21 cellular contexts compared by ENCODE assay signal in genomic region chr5:10649518-10650410, GRCh38.
DNase-seq lines count a peak whose midpoint lies in the region; ATAC-seq and TF ChIP-seq lines count a peak whose summit lies in the region.
"Had no signal": no experiment of that assay in that cellular context is flagged by ENCODE, and none has a peak within 500 bp of the region (broad histone marks: within the 10 kb centered on the region; RNA-seq: fewer than 3 reads in every experiment).

No MANE protein-coding gene starts in this region.

- no peak for DNase-seq in stimulated activated naive CD8-positive, alpha-beta T cell treated with anti-CD3 and anti-CD28 coated beads, Interleukin-15, amount 100 ng/mL, for 72 hours
- no peak for DNase-seq in stimulated activated naive CD8-positive, alpha-beta T cell treated with anti-CD3 and anti-CD28 coated beads, Interleukin-15, Interleukin-2, amounts not matched to agents 100 U/mL and 50 U/mL, for 24 hours
- peak; percentile 12 for DNase-seq in cerebellar cortex (ENCODE audit: low spot score)
- no peak for DNase-seq in left lobe of liver (ENCODE audit: low spot score)
- no peak for DNase-seq in upper lobe of right lung
- no peak for DNase-seq in activated CD4-positive, alpha-beta memory T cell treated with anti-CD3 and anti-CD28 coated beads for 36 hours
- DNase-seq in HFFc6: no peak
- DNase-seq: activated CD4-positive, alpha-beta T cell treated with anti-CD3 and anti-CD28 coated beads for 48 hours; activated gamma-delta T cell; amygdala; CD4-positive, alpha-beta memory T cell; foreskin melanocyte; left ventricle myocardium inferior; NCI-H1436 treated with DMSO at 0.1 percent for 48 hours; NCI-H82; occipital lobe; right cardiac atrium; T1000 had no signal

- H3K27ac ChIP-seq in upper lobe of right lung: no peak overlapping the region
- H3K27ac ChIP-seq: left ventricle myocardium inferior, Peyer's patch, SK-N-MC had no signal

- H3K4me3 Mint-ChIP-seq in stimulated activated naive CD8-positive, alpha-beta T cell treated with anti-CD3 and anti-CD28 coated beads, Interleukin-15, amount 100 ng/mL, for 72 hours: no peak overlapping the region
- no peak overlapping the region for H3K4me3 Mint-ChIP-seq in activated CD4-positive, alpha-beta memory T cell treated with anti-CD3 and anti-CD28 coated beads for 36 hours
- no peak overlapping the region for H3K4me3 Mint-ChIP-seq in HFFc6
- H3K4me3 Mint-ChIP-seq: CD4-positive, alpha-beta memory T cell had no signal

- H3K27me3 ChIP-seq in upper lobe of right lung: no peaks in the 10 kb centered on the region
- H3K27me3 ChIP-seq: Peyer's patch had no signal

- TF ChIP-seq CTCF in upper lobe of right lung (IDR thresholded peaks at IDR 0.05) (no peak), HFFc6 (IDR thresholded peaks at IDR 0.05) (no peak)

- ATAC-seq in stimulated activated naive CD8-positive, alpha-beta T cell treated with anti-CD3 and anti-CD28 coated beads, Interleukin-15, amount 100 ng/mL, for 72 hours: peak; percentile 79
- ATAC-seq in stimulated activated naive CD8-positive, alpha-beta T cell treated with anti-CD3 and anti-CD28 coated beads, Interleukin-15, Interleukin-2, amounts not matched to agents 100 U/mL and 50 U/mL, for 24 hours: no peak
- ATAC-seq in left lobe of liver (peak; percentile 22), upper lobe of right lung (peak; percentile 39), GM19452 (IDR thresholded peaks at IDR 0.05; ENCODE audit: unreplicated experiment) (no peak)

- H3K27me3 Mint-ChIP-seq in stimulated activated naive CD8-positive, alpha-beta T cell treated with anti-CD3 and anti-CD28 coated beads, Interleukin-15, amount 100 ng/mL, for 72 hours: peaks cover 10% of the 10 kb centered on the region
- H3K27me3 Mint-ChIP-seq in activated CD4-positive, alpha-beta memory T cell treated with anti-CD3 and anti-CD28 coated beads for 36 hours: no peaks in the 10 kb centered on the region
- no peaks in the 10 kb centered on the region; the same call in 1 of the 2 replicates for H3K27me3 Mint-ChIP-seq in HFFc6 (ENCODE audit: insufficient read depth)
- H3K27me3 Mint-ChIP-seq: CD4-positive, alpha-beta memory T cell had no signal

- no peaks in the 10 kb centered on the region for H3K9me3 ChIP-seq in upper lobe of right lung
- H3K9me3 ChIP-seq: left ventricle myocardium inferior, Peyer's patch had no signal

- no peaks in the 10 kb centered on the region for H3K9me3 Mint-ChIP-seq in stimulated activated naive CD8-positive, alpha-beta T cell treated with anti-CD3 and anti-CD28 coated beads, Interleukin-15, amount 100 ng/mL, for 72 hours
- no peaks in the 10 kb centered on the region for H3K9me3 Mint-ChIP-seq in activated CD4-positive, alpha-beta memory T cell treated with anti-CD3 and anti-CD28 coated beads for 36 hours
- no peaks in the 10 kb centered on the region for H3K9me3 Mint-ChIP-seq in HFFc6

- peaks cover 7% of the 10 kb centered on the region for H3K36me3 Mint-ChIP-seq in activated CD4-positive, alpha-beta memory T cell treated with anti-CD3 and anti-CD28 coated beads for 36 hours
- peaks cover 19% of the 10 kb centered on the region; the same call in 1 of the 2 replicates for H3K36me3 Mint-ChIP-seq in HFFc6 (ENCODE audit: low read depth)
- H3K36me3 Mint-ChIP-seq: CD4-positive, alpha-beta memory T cell had no signal

- no peaks in the 10 kb centered on the region for H3K36me3 ChIP-seq in upper lobe of right lung
- H3K36me3 ChIP-seq: Peyer's patch had no signal

- H3K4me1 Mint-ChIP-seq in stimulated activated naive CD8-positive, alpha-beta T cell treated with anti-CD3 and anti-CD28 coated beads, Interleukin-15, amount 100 ng/mL, for 72 hours: peaks cover 11% of the 10 kb centered on the region
- H3K4me1 Mint-ChIP-seq in activated CD4-positive, alpha-beta memory T cell treated with anti-CD3 and anti-CD28 coated beads for 36 hours (ENCODE audit: low read depth): peaks cover 9% of the 10 kb centered on the region
- H3K4me1 Mint-ChIP-seq in HFFc6 (ENCODE audit: low read depth): peaks cover 11% of the 10 kb centered on the region

- no peak overlapping the region for H3K4me3 ChIP-seq in upper lobe of right lung
- H3K4me3 ChIP-seq: left ventricle myocardium inferior, Peyer's patch, SK-N-MC had no signal

- intact Hi-C loops in upper lobe of right lung (cut with DNase I): no loop called here
- intact Hi-C loops in activated CD4-positive, alpha-beta memory T cell treated with anti-CD3 and anti-CD28 coated beads for 36 hours (cut with micrococcal nuclease): no loop called here

- no peaks in the 10 kb centered on the region for H3K4me1 ChIP-seq in upper lobe of right lung
- H3K4me1 ChIP-seq: Peyer's patch had no signal

- no peak overlapping the region for H3K27ac Mint-ChIP-seq in stimulated activated naive CD8-positive, alpha-beta T cell treated with anti-CD3 and anti-CD28 coated beads, Interleukin-15, amount 100 ng/mL, for 72 hours
- H3K27ac Mint-ChIP-seq in activated CD4-positive, alpha-beta memory T cell treated with anti-CD3 and anti-CD28 coated beads for 36 hours: no peak overlapping the region
- H3K27ac Mint-ChIP-seq in HFFc6: no peak overlapping the region
- H3K27ac Mint-ChIP-seq: CD4-positive, alpha-beta memory T cell had no signal

- POLR2A ChIA-PET in activated CD4-positive, alpha-beta memory T cell treated with anti-CD3 and anti-CD28 coated beads for 36 hours (lab: Charles Lee): no interaction called here

- CTCF ChIA-PET in activated CD4-positive, alpha-beta memory T cell treated with anti-CD3 and anti-CD28 coated beads for 36 hours (lab: Charles Lee): no interaction called here

Comparison
In these comparisons a context has a peak if more than half of its experiments do, and no peak if none do; other contexts are left out.
1. ATAC-seq: peak in stimulated activated naive CD8-positive, alpha-beta T cell treated with anti-CD3 and anti-CD28 coated beads, Interleukin-15, amount 100 ng/mL, for 72 hours (single experiment), left lobe of liver (single experiment) and upper lobe of right lung (single experiment); none in stimulated activated naive CD8-positive, alpha-beta T cell treated with anti-CD3 and anti-CD28 coated beads, Interleukin-15, Interleukin-2, amounts not matched to agents 100 U/mL and 50 U/mL, for 24 hours (single experiment) and GM19452 (single experiment).